Comparison of ENCODE assay signal across 18 cellular contexts in the genomic region with DNA sequence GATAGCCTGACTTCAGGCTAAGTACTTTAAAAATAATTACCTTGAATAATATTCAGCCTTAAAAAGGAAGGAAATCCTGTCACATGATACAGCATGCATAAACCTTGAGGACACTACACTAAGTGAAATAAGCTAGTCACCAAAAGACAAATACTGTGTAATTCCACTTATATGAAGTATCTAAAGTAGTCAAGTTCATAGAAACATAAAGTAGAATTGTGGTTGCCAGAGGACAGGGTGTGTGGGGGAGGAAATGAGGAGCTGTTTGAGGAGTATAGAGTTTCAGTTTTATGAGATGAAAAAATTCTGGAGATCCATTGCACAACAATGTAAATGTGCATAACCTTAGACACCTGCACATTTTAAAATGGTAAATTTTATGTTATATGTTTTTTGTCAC. TPM values are rescaled to one million over a fixed set of nuclear protein-coding genes. Genes with fewer than 3 reads are reported as not detected.
A peak's percentile ranks its signal among the peaks of the same experiment; 100 is the strongest.
DNase-seq lines count a peak whose midpoint lies in the region; ATAC-seq and TF ChIP-seq lines count a peak whose summit lies in the region.
"Had no signal": no experiment of that assay in that cellular context is flagged by ENCODE, and none has a peak within 500 bp of the region (broad histone marks: within the 10 kb centered on the region; RNA-seq: fewer than 3 reads in every experiment).

No MANE protein-coding gene starts in this region.

- POLR2A ChIA-PET in PC-9 (lab: Charles Lee; ENCODE audit: unreplicated experiment) = interaction anchor here (0.6 kb wide), 2 partner anchors 937 to 1310 kb away, joined by 3 read pairs; no protein-coding TSS in a partner anchor

- H3K4me2 ChIP-seq in PC-9 = peak overlapping the region; percentile 48
- H3K4me2 ChIP-seq: hepatocyte had no signal

- BruUV-seq in PC-9 (replicated peaks; lab: Mats Ljungman, UMichigan) = no TSS peak

- peak; percentile 2 for DNase-seq in DMS79 treated with DMSO at 0.1 percent for 48 hours (lab: John Stamatoyannopoulos, UW)
- no peak for DNase-seq in DMS79 (lab: John Stamatoyannopoulos, UW)
- peak in 1 of 2 experiments; percentile 50 for DNase-seq in PC-9
- DNase-seq in left lung = no peak
- DNase-seq in activated T-cell treated with anti-CD3 and anti-CD28 coated beads, Interleukin-2, amount 50 U/mL, for 24 hours = no peak
- DNase-seq in NCI-H1694 treated with DMSO at 0.1 percent for 48 hours (lab: John Stamatoyannopoulos, UW) = no peak
- DNase-seq in BE2C = no peak
- DNase-seq: 8988T, adrenal gland, Caco-2, esophagus squamous epithelium, Karpas-422, NCI-H345, testis had no signal

- peaks cover 2% of the 10 kb centered on the region for H3K9me3 Mint-ChIP-seq in activated T-cell treated with anti-CD3 and anti-CD28 coated beads, Interleukin-2, amount 50 U/mL, for 24 hours

- H3K36me3 Mint-ChIP-seq in activated T-cell treated with anti-CD3 and anti-CD28 coated beads, Interleukin-2, amount 50 U/mL, for 24 hours (ENCODE audit: low read depth) = no peaks in the 10 kb centered on the region

- H3K36me3 ChIP-seq in PC-9 (ENCODE audit: low read depth) (no peaks in the 10 kb centered on the region), left lung (no peaks in the 10 kb centered on the region), BE2C (no peaks in the 10 kb centered on the region)
- H3K36me3 ChIP-seq: adrenal gland, esophagus squamous epithelium had no signal

- intact Hi-C loops in PC-9 (cut with micrococcal nuclease; ENCODE audit: unreplicated experiment) = loop anchor here (10.0 kb wide), 2 partner anchors 506 to 846 kb away; a partner anchor contains a TSS
- intact Hi-C loops in left lung (cut with DNase I) = no loop called here

- no peaks in the 10 kb centered on the region for H3K9me3 ChIP-seq in PC-9 (ENCODE audit: insufficient read depth, low read depth)
- no peaks in the 10 kb centered on the region for H3K9me3 ChIP-seq in left lung
- no peaks in the 10 kb centered on the region for H3K9me3 ChIP-seq in BE2C
- H3K9me3 ChIP-seq: adrenal gland, Caco-2, esophagus squamous epithelium, testis had no signal

- H3K79me2 ChIP-seq in PC-9 (ENCODE audit: low read depth) = no peaks in the 10 kb centered on the region
- H3K79me2 ChIP-seq: hepatocyte had no signal

- TF ChIP-seq CTCF in PC-9 (conservative IDR thresholded peaks at IDR 0.05) (no peak), left lung (IDR thresholded peaks at IDR 0.05) (no peak), BE2C (IDR thresholded peaks at IDR 0.05; ENCODE audit: low read depth, low read length) (no peak)

- H3K27ac Mint-ChIP-seq in activated T-cell treated with anti-CD3 and anti-CD28 coated beads, Interleukin-2, amount 50 U/mL, for 24 hours = no peak overlapping the region

- H3K4me3 ChIP-seq in PC-9 = no peak overlapping the region
- no peak overlapping the region for H3K4me3 ChIP-seq in left lung
- H3K4me3 ChIP-seq in BE2C (ENCODE audit: low read depth, low read length) = no peak overlapping the region
- H3K4me3 ChIP-seq: adrenal gland, esophagus squamous epithelium, hepatocyte, testis had no signal

- no peaks in the 10 kb centered on the region for H3K27me3 Mint-ChIP-seq in activated T-cell treated with anti-CD3 and anti-CD28 coated beads, Interleukin-2, amount 50 U/mL, for 24 hours

- H3K4me1 ChIP-seq in PC-9 (replicated peaks; ENCODE audit: insufficient read depth) = peaks cover 20% of the 10 kb centered on the region
- H3K4me1 ChIP-seq in left lung = no peaks in the 10 kb centered on the region
- H3K4me1 ChIP-seq in BE2C = no peaks in the 10 kb centered on the region
- H3K4me1 ChIP-seq: adrenal gland, Caco-2, testis had no signal

- ATAC-seq in HG03432 (IDR thresholded peaks at IDR 0.05; ENCODE audit: unreplicated experiment) = peak; percentile 46
- peak; percentile 91 for ATAC-seq in left lung
- ATAC-seq: Right ventricle myocardium inferior had no signal

- H3K27ac ChIP-seq in PC-9 = no peak overlapping the region
- no peak overlapping the region for H3K27ac ChIP-seq in left lung
- H3K27ac ChIP-seq: adrenal gland, esophagus squamous epithelium, hepatocyte, testis had no signal

- CTCF ChIA-PET in PC-9 (lab: Charles Lee) = no interaction called here

- peaks cover 13% of the 10 kb centered on the region for H3K4me1 Mint-ChIP-seq in activated T-cell treated with anti-CD3 and anti-CD28 coated beads, Interleukin-2, amount 50 U/mL, for 24 hours (ENCODE audit: low read depth)

- H3K27me3 ChIP-seq in PC-9 (ENCODE audit: insufficient read depth, low read depth) (no peaks in the 10 kb centered on the region), left lung (no peaks in the 10 kb centered on the region), BE2C (no peaks in the 10 kb centered on the region; the same call in 1 of the 2 replicates)
- H3K27me3 ChIP-seq: adrenal gland, esophagus squamous epithelium, hepatocyte, testis had no signal

- H3K4me3 Mint-ChIP-seq in activated T-cell treated with anti-CD3 and anti-CD28 coated beads, Interleukin-2, amount 50 U/mL, for 24 hours = no peak overlapping the region

- no peaks in the 10 kb centered on the region for H4K20me1 ChIP-seq in PC-9 (ENCODE audit: insufficient read depth)

- no peaks in the 10 kb centered on the region for H3K9me2 ChIP-seq in PC-9 (ENCODE audit: insufficient read depth)

- H2AFZ ChIP-seq in PC-9 = no peak overlapping the region
- H2AFZ ChIP-seq: hepatocyte had no signal

- peaks cover 9% of the 10 kb centered on the region; the same call in 1 of the 2 replicates for H3F3A ChIP-seq in PC-9 (ENCODE audit: insufficient read depth, low read depth)

RNA-seq across cellular contexts. Expression of a gene that starts 5.6 kb away (rescaled TPM):
- total RNA-seq in PC-9 (2021) (0.35 TPM in 1 of 2 replicates, not detected in the other), left lung (under 1 TPM; 0.64 to 0.76 TPM)
- not detected for polyA plus RNA-seq in BE2C (2012; ENCODE audit: insufficient read depth, insufficient read length, low read depth)
- total RNA-seq: Caco-2 had no signal
- polyA plus RNA-seq: neural cell had no signal
